In genomic region chr11:119493712-119494111, GRCh38 we compare ENCODE assay signal across 8 cellular contexts.
A peak's percentile ranks its signal among the peaks of the same experiment; 100 is the strongest.
DNase-seq lines count a peak whose midpoint lies in the region; ATAC-seq and TF ChIP-seq lines count a peak whose summit lies in the region.

No MANE protein-coding gene starts in this region.

- no TSS peak for BruUV-seq in Caco-2 (replicated peaks; lab: Mats Ljungman, UMichigan)
- no TSS peak for BruUV-seq in HCT116 (replicated peaks; lab: Mats Ljungman, UMichigan)

- H3K4me3 Mint-ChIP-seq in Caco-2 (ENCODE audit: unreplicated experiment) = no peak overlapping the region
- H3K4me3 Mint-ChIP-seq in activated CD4-positive, alpha-beta memory T cell treated with anti-CD3 and anti-CD28 coated beads, Interleukin-2, amount 10 ng/mL, durations not matched to agents 7 days and 5 days = no peak overlapping the region

- intact Hi-C loops in Caco-2 (cut with micrococcal nuclease; ENCODE audit: unreplicated experiment) = loop anchor here (1.0 kb wide), 1 partner anchor 25 kb away; no protein-coding TSS in a partner anchor
- intact Hi-C loops in HCT116 (cut with micrococcal nuclease) = no loop called here
- intact Hi-C loops in left colon (cut with DNase I, micrococcal nuclease) = no loop called here

- H3K4me3 ChIP-seq in Caco-2 (ENCODE audit: low read depth, low read length) (no peak overlapping the region), HCT116 (replicated peaks in 1 of 2; ENCODE audit: low read depth in 1 of 2, low read length in 2 of 2) (no peak overlapping the region)

- no peaks in the 10 kb centered on the region for H3K79me2 ChIP-seq in HCT116 (ENCODE audit: insufficient read depth, low read length)

- CTCF ChIA-PET in Caco-2 (lab: Charles Lee) = interaction anchor here (1.0 to 1.3 kb wide), 2 partner anchors 19 to 40 kb away, joined by 6 read pairs; no protein-coding TSS in a partner anchor
- CTCF ChIA-PET in HCT116 (lab: Charles Lee) = interaction anchor here (1.1 kb wide), 1 partner anchor 40 kb away, joined by 4 read pairs; no protein-coding TSS in a partner anchor
- CTCF ChIA-PET in activated CD4-positive, alpha-beta memory T cell treated with anti-CD3 and anti-CD28 coated beads, Interleukin-2, amount 10 ng/mL, durations not matched to agents 7 days and 5 days (lab: Charles Lee) = no interaction called here

- no peaks in the 10 kb centered on the region for H3K4me1 Mint-ChIP-seq in Caco-2 (ENCODE audit: low read depth, unreplicated experiment)
- H3K4me1 Mint-ChIP-seq in activated CD4-positive, alpha-beta memory T cell treated with anti-CD3 and anti-CD28 coated beads, Interleukin-2, amount 10 ng/mL, durations not matched to agents 7 days and 5 days = no peaks in the 10 kb centered on the region

- no peak overlapping the region for H3K27ac ChIP-seq in HCT116 (ENCODE audit: low read depth, low read length)

- H3K36me3 Mint-ChIP-seq in Caco-2 (ENCODE audit: insufficient read depth, unreplicated experiment) = peaks cover 5% of the 10 kb centered on the region
- no peaks in the 10 kb centered on the region for H3K36me3 Mint-ChIP-seq in activated CD4-positive, alpha-beta memory T cell treated with anti-CD3 and anti-CD28 coated beads, Interleukin-2, amount 10 ng/mL, durations not matched to agents 7 days and 5 days (ENCODE audit: low read depth)

- H3K9me3 Mint-ChIP-seq in Caco-2 (ENCODE audit: unreplicated experiment) = no peaks in the 10 kb centered on the region
- no peaks in the 10 kb centered on the region for H3K9me3 Mint-ChIP-seq in activated CD4-positive, alpha-beta memory T cell treated with anti-CD3 and anti-CD28 coated beads, Interleukin-2, amount 10 ng/mL, durations not matched to agents 7 days and 5 days

- no peak for TF ChIP-seq POLR2A in HCT116 (IDR thresholded peaks at IDR 0.05; ENCODE audit: borderline replicate concordance, extremely low read depth, insufficient read depth, insufficient read length)

- ATAC-seq in HCT116 (peak; percentile 66), left colon (peak; percentile 69), GM19023 (IDR thresholded peaks at IDR 0.05; ENCODE audit: unreplicated experiment) (no peak), HG02938 (IDR thresholded peaks at IDR 0.05; ENCODE audit: unreplicated experiment) (no peak)

- no peaks in the 10 kb centered on the region for H4K20me1 ChIP-seq in HCT116 (ENCODE audit: insufficient read depth)

- H3K9me3 ChIP-seq in Caco-2 (no peaks in the 10 kb centered on the region), HCT116 (ENCODE audit: control insufficient read depth in 1 of 2, insufficient read depth in 1 of 2, low read depth in 1 of 2, low read length in 2 of 2) (no peaks in the 10 kb centered on the region)

- POLR2A ChIA-PET in Caco-2 (lab: Charles Lee) (no interaction called here), HCT116 (lab: Charles Lee) (no interaction called here)
- POLR2A ChIA-PET in activated CD4-positive, alpha-beta memory T cell treated with anti-CD3 and anti-CD28 coated beads, Interleukin-2, amount 10 ng/mL, durations not matched to agents 7 days and 5 days (lab: Charles Lee) = interaction anchor here (0.9 kb wide), 1 partner anchor 12 kb away, joined by 3 read pairs; no protein-coding TSS in a partner anchor

- no peak overlapping the region for H3K9ac ChIP-seq in HCT116 (ENCODE audit: low read length)

- H3K4me2 ChIP-seq in HCT116 (ENCODE audit: low read length) = no peak overlapping the region

- no peaks in the 10 kb centered on the region for H3K9me2 ChIP-seq in HCT116 (ENCODE audit: insufficient read depth)

- DNase-seq in Caco-2 (peak; percentile 82 to 87), HCT116 (ENCODE audit: low read depth, low spot score) (no peak), left colon (peak in 1 of 2 donors; percentile 57), NCI-H1092 treated with DMSO at 0.1 percent for 48 hours (lab: John Stamatoyannopoulos, UW) (no peak), NCI-H748 (lab: John Stamatoyannopoulos, UW; ENCODE audit: unreplicated experiment) (no peak)
- peak; percentile 26 for DNase-seq in activated CD4-positive, alpha-beta memory T cell treated with anti-CD3 and anti-CD28 coated beads, Interleukin-2, amount 10 ng/mL, durations not matched to agents 7 days and 5 days

- peaks cover 31% of the 10 kb centered on the region for H3K27me3 Mint-ChIP-seq in Caco-2 (ENCODE audit: insufficient read depth, unreplicated experiment)
- peaks cover 5% of the 10 kb centered on the region for H3K27me3 Mint-ChIP-seq in activated CD4-positive, alpha-beta memory T cell treated with anti-CD3 and anti-CD28 coated beads, Interleukin-2, amount 10 ng/mL, durations not matched to agents 7 days and 5 days

- no peak for TF ChIP-seq CTCF in Caco-2 (IDR thresholded peaks at IDR 0.05; ENCODE audit: insufficient read depth in 1 of 2, low read depth in 1 of 2, low read length in 1 of 2, severe bottlenecking in 1 of 2, unreplicated experiment in 1 of 2)
- no peak for TF ChIP-seq CTCF in HCT116 (IDR thresholded peaks at IDR 0.05 in 2 of 3, conservative IDR thresholded peaks at IDR 0.05 in 1 of 3; ENCODE audit: borderline replicate concordance in 1 of 3, insufficient read depth in 1 of 3, low read depth in 2 of 3, low read length in 2 of 3)

- RAD21 ChIA-PET in HCT116 (lab: Charles Lee; ENCODE audit: low non-redundant PET in 1 of 2, low total read pairs in 2 of 2, uncharacterized antibody in 2 of 2, unreplicated experiment in 2 of 2) = no interaction called here

- H3K27me3 ChIP-seq in Caco-2 (replicated peaks; ENCODE audit: control insufficient read depth, insufficient read depth, low read length) = 0 out of 2 replicates have a peak, but pooled peaks cover 1% of the 10 kb centered on the region
- no peaks in the 10 kb centered on the region for H3K27me3 ChIP-seq in HCT116 (ENCODE audit: insufficient read depth, low read length)

- H3K36me3 ChIP-seq in Caco-2 (ENCODE audit: control insufficient read depth, insufficient read depth, low read length) = no peaks in the 10 kb centered on the region
- H3K36me3 ChIP-seq in HCT116 (ENCODE audit: control insufficient read depth in 1 of 2, insufficient read depth in 2 of 2, low read length in 2 of 2) = no peaks in the 10 kb centered on the region

- H2AFZ ChIP-seq in HCT116 (ENCODE audit: low read depth, low read length, poor library complexity, severe bottlenecking) = no peak overlapping the region

- no peak overlapping the region for H3K27ac Mint-ChIP-seq in Caco-2 (ENCODE audit: unreplicated experiment)
- H3K27ac Mint-ChIP-seq in activated CD4-positive, alpha-beta memory T cell treated with anti-CD3 and anti-CD28 coated beads, Interleukin-2, amount 10 ng/mL, durations not matched to agents 7 days and 5 days = no peak overlapping the region

- no peaks in the 10 kb centered on the region for H3K4me1 ChIP-seq in Caco-2
- H3K4me1 ChIP-seq in HCT116 (ENCODE audit: control insufficient read depth in 1 of 2, insufficient read depth in 2 of 2, low read length in 2 of 2) = no peaks in the 10 kb centered on the region

- no peak for TF ChIP-seq RAD21 in HCT116 (IDR thresholded peaks at IDR 0.05; ENCODE audit: low read depth)

TF ChIP-seq in HCT116, 20 proteins besides CTCF, POLR2A, EP300 and RAD21:
- peak; percentile 93 for TF ChIP-seq REST (IDR thresholded peaks at IDR 0.05; ENCODE audit: low read depth)
- TF ChIP-seq ELF1 (IDR thresholded peaks at IDR 0.05; ENCODE audit: borderline replicate concordance, low read depth) = no peak

Comparison
In these comparisons a context has a peak if more than half of its experiments do, and no peak if none do; other contexts are left out.
1. DNase-seq: peak in Caco-2 (2 of 2) and activated CD4-positive, alpha-beta memory T cell treated with anti-CD3 and anti-CD28 coated beads, Interleukin-2, amount 10 ng/mL, durations not matched to agents 7 days and 5 days (single experiment); none in HCT116 (single experiment), NCI-H1092 treated with DMSO at 0.1 percent for 48 hours (single experiment) and NCI-H748 (single experiment).
2. ATAC-seq: peak in HCT116 (single experiment) and left colon (single experiment); none in GM19023 (single experiment) and HG02938 (single experiment).